ENCODE assay signal across 7 cellular contexts in the genomic region with DNA sequence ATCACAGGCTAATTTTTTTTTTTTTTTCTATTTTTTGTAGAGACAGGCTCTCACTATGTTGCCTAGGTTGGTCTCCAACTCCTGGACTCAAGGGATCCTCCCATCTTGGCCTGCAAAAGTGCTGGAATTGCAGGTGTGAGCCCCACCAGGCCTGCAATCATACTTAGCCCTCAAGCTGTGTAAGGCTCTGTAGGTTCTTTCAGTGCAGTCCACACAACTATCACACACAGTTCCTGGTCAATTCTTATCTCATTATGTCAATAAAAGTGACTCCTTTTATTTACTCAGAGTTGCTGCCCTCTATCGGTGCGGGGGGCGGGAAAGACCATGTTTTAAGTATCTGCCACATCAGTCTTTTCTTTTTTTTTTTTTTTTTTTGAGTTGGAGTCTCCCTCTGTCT. TPM values are rescaled to one million over a fixed set of nuclear protein-coding genes. Genes with fewer than 3 reads are reported as not detected.
A peak's percentile ranks its signal among the peaks of the same experiment; 100 is the strongest.
DNase-seq lines count a peak whose midpoint lies in the region; ATAC-seq and TF ChIP-seq lines count a peak whose summit lies in the region.

No MANE protein-coding gene starts in this region.

- H3K4me1 Mint-ChIP-seq in activated CD8-positive, alpha-beta T cell treated with anti-CD3 and anti-CD28 coated beads for 36 hours (ENCODE audit: low read depth) = no peaks in the 10 kb centered on the region

- H3K36me3 Mint-ChIP-seq in activated CD8-positive, alpha-beta T cell treated with anti-CD3 and anti-CD28 coated beads for 36 hours (ENCODE audit: low read depth) = no peaks in the 10 kb centered on the region

- H3K4me3 Mint-ChIP-seq in activated CD8-positive, alpha-beta T cell treated with anti-CD3 and anti-CD28 coated beads for 36 hours = no peak overlapping the region

- H3K9me3 Mint-ChIP-seq in activated CD8-positive, alpha-beta T cell treated with anti-CD3 and anti-CD28 coated beads for 36 hours = no peaks in the 10 kb centered on the region

- H3K9me3 ChIP-seq in liver (ENCODE audit: control insufficient read depth in 4 of 4, low read length in 3 of 4) = no peaks in the 10 kb centered on the region

- no peaks in the 10 kb centered on the region for H3K27me3 ChIP-seq in liver (ENCODE audit: control insufficient read depth in 4 of 4, insufficient read depth in 4 of 4, low read length in 3 of 4)

- WGBS in liver = 10% methylated on average over 3 of the region's 3 CpGs

- DNase-seq in GM03348 (ENCODE audit: low spot score) (peak; percentile 44), LHCN-M2 (ENCODE audit: low read depth) (peak; percentile 69), NK-92 (lab: John Stamatoyannopoulos, UW; ENCODE audit: unreplicated experiment) (no peak)
- DNase-seq in activated CD8-positive, alpha-beta T cell treated with anti-CD3 and anti-CD28 coated beads for 36 hours = peak; percentile 64

- no peaks in the 10 kb centered on the region for H3K36me3 ChIP-seq in liver (ENCODE audit: control insufficient read depth in 4 of 4, insufficient read depth in 3 of 4, low read depth in 1 of 4, low read length in 3 of 4)

- TF ChIP-seq RAD21 in liver (IDR thresholded peaks at IDR 0.05) = peak; percentile 60 to 66

- TF ChIP-seq CTCF in activated CD8-positive, alpha-beta T cell treated with anti-CD3 and anti-CD28 coated beads for 36 hours (IDR thresholded peaks at IDR 0.05) = no peak
- peak; percentile 56 for TF ChIP-seq CTCF in liver (IDR thresholded peaks at IDR 0.05; ENCODE audit: low read depth, low read length, missing input control)

- no peak overlapping the region for H3K4me3 ChIP-seq in liver (ENCODE audit: low read depth in 1 of 3, low read length in 3 of 3)

- CTCF ChIA-PET in activated CD8-positive, alpha-beta T cell treated with anti-CD3 and anti-CD28 coated beads for 36 hours (lab: Charles Lee) = interaction anchor here (0.9 to 1.9 kb wide), 3 partner anchors 46 to 88 kb away, joined by 3 to 10 read pairs (median 3); no protein-coding TSS in a partner anchor

- H3K27me3 Mint-ChIP-seq in activated CD8-positive, alpha-beta T cell treated with anti-CD3 and anti-CD28 coated beads for 36 hours = no peaks in the 10 kb centered on the region

- POLR2A ChIA-PET in activated CD8-positive, alpha-beta T cell treated with anti-CD3 and anti-CD28 coated beads for 36 hours (lab: Charles Lee) = no interaction called here

- peak; percentile 17 for ATAC-seq in activated CD8-positive, alpha-beta T cell treated with anti-CD3 and anti-CD28 coated beads for 36 hours
- no peak for ATAC-seq in HG02588 (IDR thresholded peaks at IDR 0.05; ENCODE audit: unreplicated experiment)
- ATAC-seq in HG02884 (IDR thresholded peaks at IDR 0.05; ENCODE audit: unreplicated experiment) = no peak

- no peak overlapping the region for H3K27ac ChIP-seq in liver (ENCODE audit: low read depth in 1 of 2, low read length in 2 of 2)

- no peak overlapping the region for H3K27ac Mint-ChIP-seq in activated CD8-positive, alpha-beta T cell treated with anti-CD3 and anti-CD28 coated beads for 36 hours

- H3K4me1 ChIP-seq in liver (ENCODE audit: control insufficient read depth in 4 of 4, insufficient read depth in 4 of 4, low read length in 3 of 4) = no peaks in the 10 kb centered on the region

- no peak overlapping the region for H3K9ac ChIP-seq in liver (ENCODE audit: low read depth in 1 of 2, low read length in 2 of 2)

- intact Hi-C loops in activated CD8-positive, alpha-beta T cell treated with anti-CD3 and anti-CD28 coated beads for 36 hours (cut with micrococcal nuclease) = no loop called here

TF ChIP-seq in liver, 16 proteins besides CTCF, POLR2A, EP300 and RAD21:
- TF ChIP-seq, protein P1, sequence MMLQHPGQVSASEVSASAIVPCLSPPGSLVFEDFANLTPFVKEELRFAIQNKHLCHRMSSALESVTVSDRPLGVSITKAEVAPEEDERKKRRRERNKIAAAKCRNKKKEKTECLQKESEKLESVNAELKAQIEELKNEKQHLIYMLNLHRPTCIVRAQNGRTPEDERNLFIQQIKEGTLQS (IDR thresholded peaks at IDR 0.05) = no peak
- peak; percentile 59 for TF ChIP-seq FOXA1 (IDR thresholded peaks at IDR 0.05)
- TF ChIP-seq YY1 (IDR thresholded peaks at IDR 0.05) = no peak
- no peak for TF ChIP-seq HNF4G (IDR thresholded peaks at IDR 0.05)
- TF ChIP-seq, protein P2, sequence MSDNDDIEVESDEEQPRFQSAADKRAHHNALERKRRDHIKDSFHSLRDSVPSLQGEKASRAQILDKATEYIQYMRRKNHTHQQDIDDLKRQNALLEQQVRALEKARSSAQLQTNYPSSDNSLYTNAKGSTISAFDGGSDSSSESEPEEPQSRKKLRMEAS (IDR thresholded peaks at IDR 0.05) = no peak
- TF ChIP-seq, protein P3, sequence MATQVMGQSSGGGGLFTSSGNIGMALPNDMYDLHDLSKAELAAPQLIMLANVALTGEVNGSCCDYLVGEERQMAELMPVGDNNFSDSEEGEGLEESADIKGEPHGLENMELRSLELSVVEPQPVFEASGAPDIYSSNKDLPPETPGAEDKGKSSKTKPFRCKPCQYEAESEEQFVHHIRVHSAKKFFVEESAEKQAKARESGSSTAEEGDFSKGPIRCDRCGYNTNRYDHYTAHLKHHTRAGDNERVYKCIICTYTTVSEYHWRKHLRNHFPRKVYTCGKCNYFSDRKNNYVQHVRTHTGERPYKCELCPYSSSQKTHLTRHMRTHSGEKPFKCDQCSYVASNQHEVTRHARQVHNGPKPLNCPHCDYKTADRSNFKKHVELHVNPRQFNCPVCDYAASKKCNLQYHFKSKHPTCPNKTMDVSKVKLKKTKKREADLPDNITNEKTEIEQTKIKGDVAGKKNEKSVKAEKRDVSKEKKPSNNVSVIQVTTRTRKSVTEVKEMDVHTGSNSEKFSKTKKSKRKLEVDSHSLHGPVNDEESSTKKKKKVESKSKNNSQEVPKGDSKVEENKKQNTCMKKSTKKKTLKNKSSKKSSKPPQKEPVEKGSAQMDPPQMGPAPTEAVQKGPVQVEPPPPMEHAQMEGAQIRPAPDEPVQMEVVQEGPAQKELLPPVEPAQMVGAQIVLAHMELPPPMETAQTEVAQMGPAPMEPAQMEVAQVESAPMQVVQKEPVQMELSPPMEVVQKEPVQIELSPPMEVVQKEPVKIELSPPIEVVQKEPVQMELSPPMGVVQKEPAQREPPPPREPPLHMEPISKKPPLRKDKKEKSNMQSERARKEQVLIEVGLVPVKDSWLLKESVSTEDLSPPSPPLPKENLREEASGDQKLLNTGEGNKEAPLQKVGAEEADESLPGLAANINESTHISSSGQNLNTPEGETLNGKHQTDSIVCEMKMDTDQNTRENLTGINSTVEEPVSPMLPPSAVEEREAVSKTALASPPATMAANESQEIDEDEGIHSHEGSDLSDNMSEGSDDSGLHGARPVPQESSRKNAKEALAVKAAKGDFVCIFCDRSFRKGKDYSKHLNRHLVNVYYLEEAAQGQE (IDR thresholded peaks at IDR 0.05) = no peak
- no peak for TF ChIP-seq NR2F2 (IDR thresholded peaks at IDR 0.05)
- TF ChIP-seq GABPA (IDR thresholded peaks at IDR 0.05 in 1 of 2, conservative IDR thresholded peaks at IDR 0.05 in 1 of 2) = no peak
- peak; percentile 47 for TF ChIP-seq SP1 (IDR thresholded peaks at IDR 0.05)
- TF ChIP-seq HNF4A (conservative IDR thresholded peaks at IDR 0.05) = peak; percentile 51 to 55
- peak; percentile 90 for TF ChIP-seq FOXA2 (IDR thresholded peaks at IDR 0.05)
- TF ChIP-seq TAF1 (conservative IDR thresholded peaks at IDR 0.05) = no peak
- TF ChIP-seq JUND (IDR thresholded peaks at IDR 0.05) = peak; percentile 84 to 86
- TF ChIP-seq EGR1 (IDR thresholded peaks at IDR 0.05; ENCODE audit: low read depth in 2 of 2) = no peak
- TF ChIP-seq RXRA (IDR thresholded peaks at IDR 0.05) = peak in 1 of 2 donors; percentile 23
- TF ChIP-seq, protein P4, sequence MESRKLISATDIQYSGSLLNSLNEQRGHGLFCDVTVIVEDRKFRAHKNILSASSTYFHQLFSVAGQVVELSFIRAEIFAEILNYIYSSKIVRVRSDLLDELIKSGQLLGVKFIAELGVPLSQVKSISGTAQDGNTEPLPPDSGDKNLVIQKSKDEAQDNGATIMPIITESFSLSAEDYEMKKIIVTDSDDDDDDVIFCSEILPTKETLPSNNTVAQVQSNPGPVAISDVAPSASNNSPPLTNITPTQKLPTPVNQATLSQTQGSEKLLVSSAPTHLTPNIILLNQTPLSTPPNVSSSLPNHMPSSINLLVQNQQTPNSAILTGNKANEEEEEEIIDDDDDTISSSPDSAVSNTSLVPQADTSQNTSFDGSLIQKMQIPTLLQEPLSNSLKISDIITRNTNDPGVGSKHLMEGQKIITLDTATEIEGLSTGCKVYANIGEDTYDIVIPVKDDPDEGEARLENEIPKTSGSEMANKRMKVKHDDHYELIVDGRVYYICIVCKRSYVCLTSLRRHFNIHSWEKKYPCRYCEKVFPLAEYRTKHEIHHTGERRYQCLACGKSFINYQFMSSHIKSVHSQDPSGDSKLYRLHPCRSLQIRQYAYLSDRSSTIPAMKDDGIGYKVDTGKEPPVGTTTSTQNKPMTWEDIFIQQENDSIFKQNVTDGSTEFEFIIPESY (IDR thresholded peaks at IDR 0.05) = no peak

RNA-seq across cellular contexts. Expression of a gene that starts 29.0 kb away (rescaled TPM):
- total RNA-seq in LHCN-M2 (2014; rRNA removed) (25.6 and 36.9 TPM in 2 replicates), liver (10 to 100 TPM; 10.9 to 20.6 TPM)
- 26.4 TPM for polyA plus RNA-seq in LHCN-M2 (2012)
- 100 to 1,000 TPM; 488 to 528 TPM for total RNA-seq in activated CD8-positive, alpha-beta T cell treated with anti-CD3 and anti-CD28 coated beads for 36 hours
- polyA plus RNA-seq in liver = 1 to 10 TPM; 2.1 to 3.2 TPM

RNA-seq across cellular contexts. Expression of a gene that starts 34.3 kb away (rescaled TPM):
- total RNA-seq in LHCN-M2 (2014; rRNA removed) (not detected in 2 replicates), liver (10 to 100 TPM in 1 of 2 donors, not detected in 1; 22.7 TPM)
- not detected for polyA plus RNA-seq in LHCN-M2 (2012)
- total RNA-seq in activated CD8-positive, alpha-beta T cell treated with anti-CD3 and anti-CD28 coated beads for 36 hours = under 1 TPM; 0.22 to 0.29 TPM
- polyA plus RNA-seq in liver = not detected

Comparison
In these comparisons a context has a peak if more than half of its experiments do, and no peak if none do; other contexts are left out.
1. RNA of a gene that starts 29.0 kb away (total RNA-seq): 488 to 528 TPM in activated CD8-positive, alpha-beta T cell treated with anti-CD3 and anti-CD28 coated beads for 36 hours; 25.6 to 36.9 TPM in LHCN-M2 and 10.9 to 20.6 TPM in liver; every median in the first group is over 10 times any median in the second.